1 cellular context compared by ENCODE assay signal in genomic region chr2:119801989-119802388, GRCh38.
A peak's percentile ranks its signal among the peaks of the same experiment; 100 is the strongest.
TF ChIP-seq lines count a peak whose summit lies in the region.

No MANE protein-coding gene starts in this region.

TF ChIP-seq in H1, 55 proteins besides CTCF, POLR2A, EP300 and RAD21:
- TF ChIP-seq POLR2AphosphoS5 (IDR thresholded peaks at IDR 0.05; ENCODE audit: low read depth, low read length) (0 out of 2 replicates have a peak, but pooled peaks have one; percentile 39), TAF1 (IDR thresholded peaks at IDR 0.05; ENCODE audit: low read depth, low read length) (0 out of 2 replicates have a peak, but pooled peaks have one; percentile 41)
TF ChIP-seq in H1: peak in this region for 2; not testable (repeated sequence) for 53.
